13 cellular contexts compared by ENCODE assay signal in the genomic region with DNA sequence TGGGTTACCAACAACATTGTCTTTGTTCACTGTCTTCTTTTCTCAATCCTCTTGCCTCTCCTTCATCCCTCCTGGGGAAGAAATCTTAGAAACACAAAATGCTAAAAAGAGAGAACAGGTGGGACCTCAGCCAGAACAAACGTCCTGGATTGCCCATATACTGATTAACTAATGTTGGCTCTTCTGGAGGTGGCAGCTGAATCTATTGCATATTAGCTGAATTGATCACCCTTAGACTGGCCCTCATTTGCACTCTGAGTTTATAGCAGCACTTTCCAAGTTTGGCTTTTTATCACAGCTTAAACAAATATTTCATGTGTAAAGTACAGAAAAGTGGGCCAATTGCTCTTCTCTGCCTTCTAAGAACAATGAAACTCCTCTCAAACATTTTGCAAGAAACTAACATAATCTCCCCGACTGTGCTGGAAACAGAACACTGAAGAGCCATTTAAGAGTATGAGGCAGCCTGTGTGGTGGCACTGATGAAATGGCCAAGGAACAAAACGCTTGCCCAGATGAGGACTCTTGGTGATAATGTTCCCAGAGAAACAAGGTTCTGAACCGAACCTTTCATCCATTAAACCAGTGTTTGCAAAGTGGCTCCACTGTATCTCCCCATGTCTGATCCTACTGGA.
"Had no signal": no experiment of that assay in that cellular context is flagged by ENCODE, and none has a peak within 500 bp of the region (broad histone marks: within the 10 kb centered on the region; RNA-seq: fewer than 3 reads in every experiment).

No MANE protein-coding gene starts in this region.

- ATAC-seq: left ventricle myocardium superior; stimulated activated naive CD8-positive, alpha-beta T cell treated with anti-CD3 and anti-CD28 coated beads, Interleukin-15, Interleukin-2, amounts not matched to agents 100 U/mL and 50 U/mL, for 24 hours had no signal

- H3K4me1 Mint-ChIP-seq: activated B cell treated with CpG ODN at 0.5 μM for 24 hours; activated CD4-positive, alpha-beta T cell treated with anti-CD3 and anti-CD28 coated beads, Interleukin-2, amount 10 ng/mL, durations not matched to agents 24 days and 14 days; naive B cell had no signal

- H3K27me3 ChIP-seq: esophagus muscularis mucosa, vagina had no signal

- H3K9me3 ChIP-seq: esophagus muscularis mucosa, vagina had no signal

- H3K36me3 ChIP-seq: esophagus muscularis mucosa, vagina had no signal

- H3K36me3 Mint-ChIP-seq: naive B cell had no signal

- H3K9me3 Mint-ChIP-seq: activated B cell treated with CpG ODN at 0.5 μM for 24 hours; activated CD4-positive, alpha-beta T cell treated with anti-CD3 and anti-CD28 coated beads, Interleukin-2, amount 10 ng/mL, durations not matched to agents 24 days and 14 days had no signal

- DNase-seq: activated B cell treated with CpG ODN at 0.5 μM for 24 hours; activated CD4-positive, alpha-beta T cell treated with anti-CD3 and anti-CD28 coated beads, Interleukin-2, amount 10 ng/mL, durations not matched to agents 24 days and 14 days; activated CD8-positive, alpha-beta memory T cell treated with anti-CD3 and anti-CD28 coated beads for 24 hours; activated naive CD4-positive, alpha-beta T cell treated with anti-CD3 and anti-CD28 coated beads for 36 hours; head of caudate nucleus; left ventricle myocardium superior; midbrain; naive B cell; stimulated activated CD4-positive, alpha-beta T cell treated with anti-CD3 and anti-CD28 coated beads, Interleukin-12 subunit alpha, Interleukin-12 subunit beta, amount 100 ng/mL, for 4 hours; stimulated activated CD4-positive, alpha-beta T cell treated with anti-CD3 and anti-CD28 coated beads, Interleukin-2, amount 100 ng/mL, for 48 hours; stimulated activated naive CD8-positive, alpha-beta T cell treated with anti-CD3 and anti-CD28 coated beads, Interleukin-15, Interleukin-2, amounts not matched to agents 100 U/mL and 50 U/mL, for 24 hours had no signal

- H3K4me3 ChIP-seq: esophagus muscularis mucosa, vagina had no signal

- H3K4me1 ChIP-seq: vagina had no signal

- H3K27ac ChIP-seq: esophagus muscularis mucosa, vagina had no signal

- H3K27ac Mint-ChIP-seq: activated B cell treated with CpG ODN at 0.5 μM for 24 hours; activated CD4-positive, alpha-beta T cell treated with anti-CD3 and anti-CD28 coated beads, Interleukin-2, amount 10 ng/mL, durations not matched to agents 24 days and 14 days; activated naive CD4-positive, alpha-beta T cell treated with anti-CD3 and anti-CD28 coated beads for 36 hours; naive B cell had no signal

- H3K4me3 Mint-ChIP-seq: activated B cell treated with CpG ODN at 0.5 μM for 24 hours; activated CD4-positive, alpha-beta T cell treated with anti-CD3 and anti-CD28 coated beads, Interleukin-2, amount 10 ng/mL, durations not matched to agents 24 days and 14 days; activated naive CD4-positive, alpha-beta T cell treated with anti-CD3 and anti-CD28 coated beads for 36 hours; naive B cell had no signal
